Comparison of ENCODE assay signal across 29 cellular contexts in genomic region chr1:20713440-20713839, GRCh38. TPM values are rescaled to one million over a fixed set of nuclear protein-coding genes. Genes with fewer than 3 reads are reported as not detected.
"Had no signal": no experiment of that assay in that cellular context is flagged by ENCODE, and none has a peak within 500 bp of the region (broad histone marks: within the 10 kb centered on the region; RNA-seq: fewer than 3 reads in every experiment).

No MANE protein-coding gene starts in this region.

- H3K4me3 ChIP-seq: adrenal gland, body of pancreas, colonic mucosa, esophagus squamous epithelium had no signal

- DNase-seq: activated CD4-positive, alpha-beta memory T cell treated with anti-CD3 and anti-CD28 coated beads for 36 hours; activated CD4-positive, alpha-beta T cell treated with anti-CD3 and anti-CD28 coated beads for 36 hours; activated CD4-positive, alpha-beta T cell treated with anti-CD3 and anti-CD28 coated beads, Interleukin-2, amount 10 ng/mL, durations not matched to agents 24 days and 14 days; activated CD4-positive, CD25-positive, alpha-beta regulatory T cell; activated CD4-positive, CD25-positive, alpha-beta regulatory T cell treated with anti-CD3 and anti-CD28 coated beads, Interleukin-2, amount 50 U/mL, for 72 hours; activated CD8-positive, alpha-beta memory T cell treated with anti-CD3 and anti-CD28 coated beads, Interleukin-2, amount 10 ng/mL, durations not matched to agents 7 days and 5 days; activated CD8-positive, alpha-beta memory T cell treated with anti-CD3 and anti-CD28 coated beads, Interleukin-2, amount 50 U/mL, for 4 hours; activated CD8-positive, alpha-beta T cell treated with anti-CD3 and anti-CD28 coated beads, Interleukin-2, amount 10 ng/mL, durations not matched to agents 7 days and 5 days; activated effector memory CD4-positive, alpha-beta T cell treated with anti-CD3 and anti-CD28 coated beads, Interleukin-2, amount 50 U/mL, for 16 hours; activated naive CD4-positive, alpha-beta T cell treated with anti-CD3 and anti-CD28 coated beads for 36 hours; activated naive CD8-positive, alpha-beta T cell treated with anti-CD3 and anti-CD28 coated beads for 36 hours; activated naive CD8-positive, alpha-beta T cell treated with anti-CD3 and anti-CD28 coated beads, Interleukin-2, amount 50 U/mL, for 24 hours; activated T-cell treated with anti-CD3 and anti-CD28 coated beads, Interleukin-2, amount 50 U/mL, for 1 hour; activated T-cell treated with anti-CD3 and anti-CD28 coated beads, Interleukin-2, amount 50 U/mL, for 48 hours; adrenal gland; amygdala; aorta; body of pancreas; caudate nucleus; colonic mucosa; effector CD8-positive, alpha-beta T cell; esophagus squamous epithelium; T-helper 2 cell had no signal

- H3K27me3 ChIP-seq: adrenal gland, body of pancreas had no signal

- H3K9me3 ChIP-seq: adrenal gland, body of pancreas, colonic mucosa, esophagus squamous epithelium had no signal

- ATAC-seq: activated CD4-positive, alpha-beta T cell treated with anti-CD3 and anti-CD28 coated beads for 36 hours; activated CD8-positive, alpha-beta memory T cell treated with anti-CD3 and anti-CD28 coated beads, Interleukin-2, amount 10 ng/mL, durations not matched to agents 7 days and 5 days; activated CD8-positive, alpha-beta T cell treated with anti-CD3 and anti-CD28 coated beads, Interleukin-2, amount 10 ng/mL, durations not matched to agents 7 days and 5 days; activated naive CD8-positive, alpha-beta T cell treated with anti-CD3 and anti-CD28 coated beads, Interleukin-2, amount 50 U/mL, for 24 hours; body of pancreas had no signal

- H3K4me1 ChIP-seq: colonic mucosa had no signal

- H3K27ac ChIP-seq: adrenal gland, body of pancreas, colonic mucosa, epithelial cell of prostate, esophagus squamous epithelium had no signal

- FAIRE-seq: endometrium, endothelial cell of umbilical vein had no signal

- H3K36me3 ChIP-seq: adrenal gland, colonic mucosa, esophagus squamous epithelium had no signal

RNA-seq across cellular contexts. Expression of gene KIF17, which starts 4.4 kb away (rescaled TPM):
- total RNA-seq: activated CD4-positive, alpha-beta memory T cell treated with anti-CD3 and anti-CD28 coated beads for 36 hours; activated CD4-positive, alpha-beta T cell treated with anti-CD3 and anti-CD28 coated beads, Interleukin-2, amount 10 ng/mL, durations not matched to agents 24 days and 14 days; activated CD8-positive, alpha-beta memory T cell treated with anti-CD3 and anti-CD28 coated beads for 36 hours; activated CD8-positive, alpha-beta memory T cell treated with anti-CD3 and anti-CD28 coated beads, Interleukin-2, amount 10 ng/mL, durations not matched to agents 7 days and 5 days; activated CD8-positive, alpha-beta T cell treated with anti-CD3 and anti-CD28 coated beads, Interleukin-2, amount 10 ng/mL, durations not matched to agents 7 days and 5 days; activated naive CD4-positive, alpha-beta T cell treated with anti-CD3 and anti-CD28 coated beads for 36 hours; activated T-helper 1 cell treated with anti-CD3 and anti-CD28 coated beads, Interleukin-12 subunit alpha, Interleukin-12 subunit beta, Interleukin-2, Interleukin-4 antibody, amounts not matched to agents 30 ng/mL and 10 ng/mL and 1 ng/mL, durations not matched to agents 14 hours and 24 hours and 36 hours; T-helper 1 cell treated with Interleukin-12 subunit alpha and Interleukin-12 subunit beta and Interleukin-4 antibody, amounts not matched to agents 30 ng/mL and 1 ng/mL, for 36 hours had no signal

RNA-seq across cellular contexts. Expression of gene SH2D5, which starts 19.1 kb away (rescaled TPM):
- total RNA-seq: activated CD8-positive, alpha-beta memory T cell treated with anti-CD3 and anti-CD28 coated beads, Interleukin-2, amount 10 ng/mL, durations not matched to agents 7 days and 5 days; body of pancreas had no signal
